1 cellular context compared by ENCODE assay signal in the genomic region with DNA sequence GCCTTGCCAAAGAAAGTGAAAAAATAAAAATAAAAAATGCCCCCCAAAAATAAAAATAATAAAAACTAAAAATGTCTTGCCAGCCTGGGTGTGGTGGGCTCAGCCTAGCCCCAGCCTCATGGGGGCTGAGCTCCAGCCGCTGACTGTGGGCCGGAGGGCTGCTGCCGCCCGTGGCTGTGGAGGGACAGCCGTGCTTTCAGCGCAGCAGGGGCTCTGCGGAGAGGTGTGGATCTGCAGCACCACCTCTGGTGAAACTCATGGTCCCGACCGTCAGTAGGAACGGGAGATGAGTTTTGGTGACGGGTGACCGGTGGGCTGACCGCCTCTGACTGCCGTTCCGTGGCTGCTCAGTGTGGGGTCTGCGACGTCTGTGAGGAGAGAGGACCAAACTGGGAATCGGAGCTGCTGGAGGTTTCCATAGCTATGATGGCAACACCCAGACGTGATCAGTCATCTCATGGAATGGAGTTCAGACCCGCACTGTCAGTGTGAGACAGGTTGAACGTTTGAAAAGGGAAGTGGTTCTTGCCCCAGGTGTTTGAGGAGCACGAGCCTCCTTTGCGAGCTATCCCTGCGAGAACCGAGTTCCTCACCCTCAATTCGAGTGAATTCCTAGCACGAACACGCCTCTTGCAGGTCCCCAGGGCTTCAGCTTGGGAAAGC.
TF ChIP-seq lines count a peak whose summit lies in the region.

No MANE protein-coding gene starts in this region.

TF ChIP-seq in HepG2, 621 proteins besides CTCF, POLR2A, EP300 and RAD21:
- TF ChIP-seq AGO2 (optimal IDR thresholded peaks at IDR 0.05; ENCODE audit: low read depth, low read length): peak; percentile 63
- TF ChIP-seq, protein P1, sequence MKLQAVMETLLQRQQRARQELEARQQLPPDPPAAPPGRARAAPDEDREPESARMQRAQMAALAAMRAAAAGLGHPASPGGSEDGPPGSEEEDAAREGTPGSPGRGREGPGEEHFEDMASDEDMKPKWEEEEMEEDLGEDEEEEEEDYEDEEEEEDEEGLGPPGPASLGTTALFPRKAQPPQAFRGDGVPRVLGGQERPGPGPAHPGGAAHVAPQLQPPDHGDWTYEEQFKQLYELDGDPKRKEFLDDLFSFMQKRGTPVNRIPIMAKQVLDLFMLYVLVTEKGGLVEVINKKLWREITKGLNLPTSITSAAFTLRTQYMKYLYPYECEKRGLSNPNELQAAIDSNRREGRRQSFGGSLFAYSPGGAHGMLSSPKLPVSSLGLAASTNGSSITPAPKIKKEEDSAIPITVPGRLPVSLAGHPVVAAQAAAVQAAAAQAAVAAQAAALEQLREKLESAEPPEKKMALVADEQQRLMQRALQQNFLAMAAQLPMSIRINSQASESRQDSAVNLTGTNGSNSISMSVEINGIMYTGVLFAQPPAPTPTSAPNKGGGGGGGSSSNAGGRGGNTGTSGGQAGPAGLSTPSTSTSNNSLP (IDR thresholded peaks at IDR 0.05; ENCODE audit: low read depth, low read length): no peak
